32 cellular contexts compared by ENCODE assay signal in the genomic region with DNA sequence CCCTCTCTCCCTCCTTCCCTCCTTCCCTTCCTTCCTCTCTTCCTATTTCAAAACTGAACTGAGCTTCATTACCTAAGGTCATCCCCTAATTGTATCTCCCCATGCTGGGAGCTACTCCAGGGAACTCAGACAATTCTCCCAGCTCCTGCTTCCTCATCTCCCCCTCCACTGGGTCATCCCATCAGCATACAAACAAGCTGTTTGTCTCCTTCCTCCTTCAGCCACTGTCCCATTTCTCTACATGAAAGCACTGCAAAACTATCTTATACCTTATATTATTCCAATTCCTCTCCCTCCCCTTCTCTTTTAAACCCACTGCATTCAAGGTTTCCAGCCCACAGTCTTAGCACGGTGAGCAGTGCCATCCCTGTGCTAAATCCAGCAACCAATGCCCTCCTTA.
"Had no signal": no experiment of that assay in that cellular context is flagged by ENCODE, and none has a peak within 500 bp of the region (broad histone marks: within the 10 kb centered on the region; RNA-seq: fewer than 3 reads in every experiment).

No MANE protein-coding gene starts in this region.

- H3K4me1 ChIP-seq: adrenal gland, body of pancreas had no signal

- H3K27ac ChIP-seq: epithelial cell of prostate, WERI-Rb-1 had no signal

- H3K27me3 ChIP-seq: adrenal gland, body of pancreas had no signal

- ATAC-seq: activated CD4-positive, CD25-positive, alpha-beta regulatory T cell treated with anti-CD3 and anti-CD28 coated beads, Interleukin-2, amount 50 U/mL, for 24 hours; activated CD8-positive, alpha-beta memory T cell treated with anti-CD3 and anti-CD28 coated beads, Interleukin-2, amount 10 ng/mL, durations not matched to agents 7 days and 5 days; activated CD8-positive, alpha-beta T cell treated with anti-CD3 and anti-CD28 coated beads, Interleukin-2, amount 10 ng/mL, durations not matched to agents 7 days and 5 days; activated naive CD8-positive, alpha-beta T cell treated with anti-CD3 and anti-CD28 coated beads, Interleukin-2, amount 50 U/mL, for 24 hours; body of pancreas; T-helper 17 cell had no signal

- H3K36me3 Mint-ChIP-seq: activated CD8-positive, alpha-beta memory T cell treated with anti-CD3 and anti-CD28 coated beads, Interleukin-2, amount 10 ng/mL, durations not matched to agents 7 days and 5 days; activated naive CD4-positive, alpha-beta T cell treated with anti-CD3 and anti-CD28 coated beads, Interleukin-2, amount 50 U/mL, for 24 hours; activated naive CD8-positive, alpha-beta T cell treated with anti-CD3 and anti-CD28 coated beads for 36 hours had no signal

- H3K36me3 ChIP-seq: adrenal gland, WERI-Rb-1 had no signal

- DNase-seq: activated B cell treated with CpG ODN at 0.5 μM for 24 hours; activated CD4-positive, alpha-beta T cell treated with anti-CD3 and anti-CD28 coated beads for 48 hours; activated CD4-positive, alpha-beta T cell treated with anti-CD3 and anti-CD28 coated beads, Interleukin-2, amount 50 U/mL, for 1 hour; activated CD4-positive, alpha-beta T cell treated with anti-CD3 and anti-CD28 coated beads, Interleukin-2, amount 50 U/mL, for 48 hours; activated CD8-positive, alpha-beta memory T cell treated with anti-CD3 and anti-CD28 coated beads, Interleukin-2, amount 10 ng/mL, durations not matched to agents 7 days and 5 days; activated CD8-positive, alpha-beta memory T cell treated with anti-CD3 and anti-CD28 coated beads, Interleukin-2, amount 50 U/mL, for 4 hours; activated CD8-positive, alpha-beta T cell treated with anti-CD3 and anti-CD28 coated beads, Interleukin-2, amount 10 ng/mL, durations not matched to agents 7 days and 5 days; activated effector memory CD4-positive, alpha-beta T cell treated with anti-CD3 and anti-CD28 coated beads, Interleukin-2, amount 50 U/mL, for 16 hours; activated naive CD4-positive, alpha-beta T cell treated with anti-CD3 and anti-CD28 coated beads for 36 hours; activated naive CD8-positive, alpha-beta T cell treated with anti-CD3 and anti-CD28 coated beads for 36 hours; activated naive CD8-positive, alpha-beta T cell treated with anti-CD3 and anti-CD28 coated beads, Interleukin-2, amount 50 U/mL, for 24 hours; activated T-cell treated with anti-CD3 and anti-CD28 coated beads, Interleukin-2, amount 50 U/mL, for 1 hour; activated T-cell treated with anti-CD3 and anti-CD28 coated beads, Interleukin-2, amount 50 U/mL, for 48 hours; amygdala; aorta; body of pancreas; caudate nucleus; cortex of kidney; effector CD8-positive, alpha-beta T cell; foreskin fibroblast; glutamatergic neuron; T-helper 1 cell; T-helper 17 cell; T1000; WERI-Rb-1 had no signal

- H3K4me3 Mint-ChIP-seq: activated B cell treated with CpG ODN at 0.5 μM for 24 hours; activated CD8-positive, alpha-beta memory T cell treated with anti-CD3 and anti-CD28 coated beads, Interleukin-2, amount 10 ng/mL, durations not matched to agents 7 days and 5 days; activated CD8-positive, alpha-beta T cell treated with anti-CD3 and anti-CD28 coated beads, Interleukin-2, amount 10 ng/mL, durations not matched to agents 7 days and 5 days; activated naive CD4-positive, alpha-beta T cell treated with anti-CD3 and anti-CD28 coated beads for 36 hours; activated naive CD4-positive, alpha-beta T cell treated with anti-CD3 and anti-CD28 coated beads, Interleukin-2, amount 50 U/mL, for 24 hours; activated naive CD8-positive, alpha-beta T cell treated with anti-CD3 and anti-CD28 coated beads for 36 hours; activated naive CD8-positive, alpha-beta T cell treated with anti-CD3 and anti-CD28 coated beads, Interleukin-2, amount 50 U/mL, for 24 hours; activated T-helper 1 cell treated with anti-CD3 and anti-CD28 coated beads, Interleukin-12 subunit alpha, Interleukin-12 subunit beta, Interleukin-2, Interleukin-4 antibody, amounts not matched to agents 30 ng/mL and 10 ng/mL and 1 ng/mL, durations not matched to agents 14 hours and 24 hours and 36 hours; T-helper 17 cell; T-helper 2 cell treated with Interferon-gamma antibody and Interleukin-4, amounts not matched to agents 5 μg/mL and 100 μg/mL, for 36 hours had no signal

- H3K9me3 ChIP-seq: adrenal gland, body of pancreas had no signal

- H3K27ac Mint-ChIP-seq: activated B cell treated with CpG ODN at 0.5 μM for 24 hours; activated CD8-positive, alpha-beta memory T cell treated with anti-CD3 and anti-CD28 coated beads, Interleukin-2, amount 10 ng/mL, durations not matched to agents 7 days and 5 days; activated CD8-positive, alpha-beta T cell treated with anti-CD3 and anti-CD28 coated beads, Interleukin-2, amount 10 ng/mL, durations not matched to agents 7 days and 5 days; activated naive CD4-positive, alpha-beta T cell treated with anti-CD3 and anti-CD28 coated beads for 36 hours; activated naive CD4-positive, alpha-beta T cell treated with anti-CD3 and anti-CD28 coated beads, Interleukin-2, amount 50 U/mL, for 24 hours; activated naive CD8-positive, alpha-beta T cell treated with anti-CD3 and anti-CD28 coated beads for 36 hours; activated naive CD8-positive, alpha-beta T cell treated with anti-CD3 and anti-CD28 coated beads, Interleukin-2, amount 50 U/mL, for 24 hours; activated T-helper 1 cell treated with anti-CD3 and anti-CD28 coated beads, Interleukin-12 subunit alpha, Interleukin-12 subunit beta, Interleukin-2, Interleukin-4 antibody, amounts not matched to agents 30 ng/mL and 10 ng/mL and 1 ng/mL, durations not matched to agents 14 hours and 24 hours and 36 hours; activated T-helper 2 cell treated with anti-CD3 and anti-CD28 coated beads, Interferon-gamma antibody, Interleukin-2, Interleukin-4, amounts not matched to agents 10 μg/mL and 5 μg/mL and 100 μg/mL, durations not matched to agents 14 hours and 24 hours and 36 hours; T-helper 17 cell; T-helper 2 cell treated with Interferon-gamma antibody and Interleukin-4, amounts not matched to agents 5 μg/mL and 100 μg/mL, for 36 hours had no signal

- H3K4me1 Mint-ChIP-seq: activated B cell treated with CpG ODN at 0.5 μM for 24 hours; activated CD8-positive, alpha-beta memory T cell treated with anti-CD3 and anti-CD28 coated beads, Interleukin-2, amount 10 ng/mL, durations not matched to agents 7 days and 5 days; activated naive CD4-positive, alpha-beta T cell treated with anti-CD3 and anti-CD28 coated beads, Interleukin-2, amount 50 U/mL, for 24 hours; activated naive CD8-positive, alpha-beta T cell treated with anti-CD3 and anti-CD28 coated beads for 36 hours; activated naive CD8-positive, alpha-beta T cell treated with anti-CD3 and anti-CD28 coated beads, Interleukin-2, amount 50 U/mL, for 24 hours; T-helper 17 cell had no signal

- H3K9me3 Mint-ChIP-seq: activated naive CD8-positive, alpha-beta T cell treated with anti-CD3 and anti-CD28 coated beads, Interleukin-2, amount 50 U/mL, for 24 hours; activated T-helper 1 cell treated with anti-CD3 and anti-CD28 coated beads, Interleukin-12 subunit alpha, Interleukin-12 subunit beta, Interleukin-2, Interleukin-4 antibody, amounts not matched to agents 30 ng/mL and 10 ng/mL and 1 ng/mL, durations not matched to agents 14 hours and 24 hours and 36 hours; activated T-helper 2 cell treated with anti-CD3 and anti-CD28 coated beads, Interferon-gamma antibody, Interleukin-2, Interleukin-4, amounts not matched to agents 10 μg/mL and 5 μg/mL and 100 μg/mL, durations not matched to agents 14 hours and 24 hours and 36 hours; T-helper 2 cell treated with Interferon-gamma antibody and Interleukin-4, amounts not matched to agents 5 μg/mL and 100 μg/mL, for 36 hours had no signal

- H3K4me3 ChIP-seq: adrenal gland, body of pancreas had no signal
